In genomic region chr20:62043131-62043914, GRCh38 we compare ENCODE assay signal across 1 cellular context.
TF ChIP-seq lines count a peak whose summit lies in the region.

No MANE protein-coding gene starts in this region.

TF ChIP-seq in HepG2, 621 proteins besides CTCF, POLR2A, EP300 and RAD21 (continued from another document and continues in another):
- TF ChIP-seq ZNF710 (CRISPR knock-in tag; IDR thresholded peaks at IDR 0.05; ENCODE audit: borderline replicate concordance) (no peak), SP5 (CRISPR knock-in tag; IDR thresholded peaks at IDR 0.05; ENCODE audit: borderline replicate concordance, low read depth) (peak; percentile 97), ZNF382 (CRISPR knock-in tag; IDR thresholded peaks at IDR 0.05; ENCODE audit: borderline replicate concordance) (no peak), DRAP1 (CRISPR knock-in tag; IDR thresholded peaks at IDR 0.05) (peak; percentile 27; the same call in 1 of the 2 replicates), CREB3 (CRISPR knock-in tag; IDR thresholded peaks at IDR 0.05) (no peak), ATF5 (CRISPR knock-in tag; IDR thresholded peaks at IDR 0.05; ENCODE audit: low read depth) (no peak), CBX5 (CRISPR knock-in tag; IDR thresholded peaks at IDR 0.05; ENCODE audit: borderline replicate concordance) (no peak; the same call in 1 of the 2 replicates), MAZ (IDR thresholded peaks at IDR 0.05; ENCODE audit: borderline replicate concordance, low read depth, low read length) (no peak), MAZ (CRISPR knock-in tag; IDR thresholded peaks at IDR 0.05; ENCODE audit: low read depth) (no peak), ZNF431 (CRISPR knock-in tag; IDR thresholded peaks at IDR 0.05; ENCODE audit: borderline replicate concordance, low read depth) (no peak), ZNF788 (CRISPR knock-in tag; IDR thresholded peaks at IDR 0.05; ENCODE audit: borderline replicate concordance) (peak; percentile 84; the same call in 1 of the 2 replicates), GABPB1 (CRISPR knock-in tag; IDR thresholded peaks at IDR 0.05) (peak; percentile 37; the same call in 1 of the 2 replicates), AGO1 (IDR thresholded peaks at IDR 0.05; ENCODE audit: low read depth, low read length, poor library complexity, severe bottlenecking) (no peak), ZBTB44 (CRISPR knock-in tag; IDR thresholded peaks at IDR 0.05) (no peak), MIXL1 (CRISPR knock-in tag; IDR thresholded peaks at IDR 0.05) (0 out of 2 replicates have a peak, but pooled peaks have one; percentile 59), CHD2 (IDR thresholded peaks at IDR 0.05; ENCODE audit: low read depth, low read length) (no peak), REL (CRISPR knock-in tag; conservative IDR thresholded peaks at IDR 0.05) (no peak), SAFB2 (CRISPR knock-in tag; IDR thresholded peaks at IDR 0.05; ENCODE audit: borderline replicate concordance, low read depth) (no peak; the same call in 1 of the 2 replicates), MBD4 (IDR thresholded peaks at IDR 0.05; ENCODE audit: borderline replicate concordance, low read length) (no peak), ZNF460 (CRISPR knock-in tag; IDR thresholded peaks at IDR 0.05; ENCODE audit: borderline replicate concordance) (no peak), HMG20A (CRISPR knock-in tag; IDR thresholded peaks at IDR 0.05; ENCODE audit: borderline replicate concordance) (peak; percentile 76), SP1 (IDR thresholded peaks at IDR 0.05) (no peak), SP1 (CRISPR knock-in tag; IDR thresholded peaks at IDR 0.05) (peak; percentile 59; the same call in 1 of the 2 replicates), HOXD1 (CRISPR knock-in tag; IDR thresholded peaks at IDR 0.05) (no peak), SMARCE1 (IDR thresholded peaks at IDR 0.05; ENCODE audit: borderline replicate concordance) (no peak), NFYB (CRISPR knock-in tag; IDR thresholded peaks at IDR 0.05) (no peak), ZFP37 (CRISPR knock-in tag; IDR thresholded peaks at IDR 0.05; ENCODE audit: borderline replicate concordance) (0 out of 2 replicates have a peak, but pooled peaks have one; percentile 31), FOXA3 (CRISPR knock-in tag; IDR thresholded peaks at IDR 0.05) (peak; percentile 66; the same call in 1 of the 2 replicates), GPN1 (CRISPR knock-in tag; IDR thresholded peaks at IDR 0.05; ENCODE audit: borderline replicate concordance) (no peak), ETV5 (CRISPR knock-in tag; IDR thresholded peaks at IDR 0.05; ENCODE audit: borderline replicate concordance) (peak; percentile 41), MXD3 (CRISPR knock-in tag; IDR thresholded peaks at IDR 0.05) (no peak), MLXIP (CRISPR knock-in tag; IDR thresholded peaks at IDR 0.05; ENCODE audit: borderline replicate concordance) (no peak), TCF12 (IDR thresholded peaks at IDR 0.05) (no peak), TCF12 (CRISPR knock-in tag; IDR thresholded peaks at IDR 0.05) (no peak), ZMAT5 (CRISPR knock-in tag; IDR thresholded peaks at IDR 0.05; ENCODE audit: borderline replicate concordance, low read depth) (no peak), ZNF580 (CRISPR knock-in tag; IDR thresholded peaks at IDR 0.05; ENCODE audit: borderline replicate concordance, low read depth) (peak; percentile 66; the same call in 1 of the 2 replicates), ZNF260 (CRISPR knock-in tag; IDR thresholded peaks at IDR 0.05; ENCODE audit: borderline replicate concordance, low read depth) (no peak), PRPF4 (IDR thresholded peaks at IDR 0.05; ENCODE audit: low read depth, low read length, poor library complexity, severe bottlenecking) (no peak)
- TF ChIP-seq, protein P1, sequence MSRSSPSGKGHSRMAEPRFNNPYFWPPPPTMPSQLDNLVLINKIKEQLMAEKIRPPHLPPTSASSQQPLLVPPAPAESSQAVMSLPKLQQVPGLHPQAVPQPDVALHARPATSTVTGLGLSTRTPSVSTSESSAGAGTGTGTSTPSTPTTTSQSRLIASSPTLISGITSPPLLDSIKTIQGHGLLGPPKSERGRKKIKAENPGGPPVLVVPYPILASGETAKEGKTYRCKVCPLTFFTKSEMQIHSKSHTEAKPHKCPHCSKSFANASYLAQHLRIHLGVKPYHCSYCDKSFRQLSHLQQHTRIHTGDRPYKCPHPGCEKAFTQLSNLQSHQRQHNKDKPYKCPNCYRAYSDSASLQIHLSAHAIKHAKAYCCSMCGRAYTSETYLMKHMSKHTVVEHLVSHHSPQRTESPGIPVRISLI (CRISPR knock-in tag; IDR thresholded peaks at IDR 0.05; ENCODE audit: borderline replicate concordance): peak; percentile 38; the same call in 1 of the 2 replicates
- TF ChIP-seq, protein P2, sequence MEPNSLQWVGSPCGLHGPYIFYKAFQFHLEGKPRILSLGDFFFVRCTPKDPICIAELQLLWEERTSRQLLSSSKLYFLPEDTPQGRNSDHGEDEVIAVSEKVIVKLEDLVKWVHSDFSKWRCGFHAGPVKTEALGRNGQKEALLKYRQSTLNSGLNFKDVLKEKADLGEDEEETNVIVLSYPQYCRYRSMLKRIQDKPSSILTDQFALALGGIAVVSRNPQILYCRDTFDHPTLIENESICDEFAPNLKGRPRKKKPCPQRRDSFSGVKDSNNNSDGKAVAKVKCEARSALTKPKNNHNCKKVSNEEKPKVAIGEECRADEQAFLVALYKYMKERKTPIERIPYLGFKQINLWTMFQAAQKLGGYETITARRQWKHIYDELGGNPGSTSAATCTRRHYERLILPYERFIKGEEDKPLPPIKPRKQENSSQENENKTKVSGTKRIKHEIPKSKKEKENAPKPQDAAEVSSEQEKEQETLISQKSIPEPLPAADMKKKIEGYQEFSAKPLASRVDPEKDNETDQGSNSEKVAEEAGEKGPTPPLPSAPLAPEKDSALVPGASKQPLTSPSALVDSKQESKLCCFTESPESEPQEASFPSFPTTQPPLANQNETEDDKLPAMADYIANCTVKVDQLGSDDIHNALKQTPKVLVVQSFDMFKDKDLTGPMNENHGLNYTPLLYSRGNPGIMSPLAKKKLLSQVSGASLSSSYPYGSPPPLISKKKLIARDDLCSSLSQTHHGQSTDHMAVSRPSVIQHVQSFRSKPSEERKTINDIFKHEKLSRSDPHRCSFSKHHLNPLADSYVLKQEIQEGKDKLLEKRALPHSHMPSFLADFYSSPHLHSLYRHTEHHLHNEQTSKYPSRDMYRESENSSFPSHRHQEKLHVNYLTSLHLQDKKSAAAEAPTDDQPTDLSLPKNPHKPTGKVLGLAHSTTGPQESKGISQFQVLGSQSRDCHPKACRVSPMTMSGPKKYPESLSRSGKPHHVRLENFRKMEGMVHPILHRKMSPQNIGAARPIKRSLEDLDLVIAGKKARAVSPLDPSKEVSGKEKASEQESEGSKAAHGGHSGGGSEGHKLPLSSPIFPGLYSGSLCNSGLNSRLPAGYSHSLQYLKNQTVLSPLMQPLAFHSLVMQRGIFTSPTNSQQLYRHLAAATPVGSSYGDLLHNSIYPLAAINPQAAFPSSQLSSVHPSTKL (CRISPR knock-in tag; IDR thresholded peaks at IDR 0.05): peak; percentile 93
- TF ChIP-seq, protein P3, sequence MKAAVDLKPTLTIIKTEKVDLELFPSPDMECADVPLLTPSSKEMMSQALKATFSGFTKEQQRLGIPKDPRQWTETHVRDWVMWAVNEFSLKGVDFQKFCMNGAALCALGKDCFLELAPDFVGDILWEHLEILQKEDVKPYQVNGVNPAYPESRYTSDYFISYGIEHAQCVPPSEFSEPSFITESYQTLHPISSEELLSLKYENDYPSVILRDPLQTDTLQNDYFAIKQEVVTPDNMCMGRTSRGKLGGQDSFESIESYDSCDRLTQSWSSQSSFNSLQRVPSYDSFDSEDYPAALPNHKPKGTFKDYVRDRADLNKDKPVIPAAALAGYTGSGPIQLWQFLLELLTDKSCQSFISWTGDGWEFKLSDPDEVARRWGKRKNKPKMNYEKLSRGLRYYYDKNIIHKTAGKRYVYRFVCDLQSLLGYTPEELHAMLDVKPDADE (CRISPR knock-in tag; IDR thresholded peaks at IDR 0.05): 0 out of 2 replicates have a peak, but pooled peaks have one; percentile 29
- TF ChIP-seq, protein P4, sequence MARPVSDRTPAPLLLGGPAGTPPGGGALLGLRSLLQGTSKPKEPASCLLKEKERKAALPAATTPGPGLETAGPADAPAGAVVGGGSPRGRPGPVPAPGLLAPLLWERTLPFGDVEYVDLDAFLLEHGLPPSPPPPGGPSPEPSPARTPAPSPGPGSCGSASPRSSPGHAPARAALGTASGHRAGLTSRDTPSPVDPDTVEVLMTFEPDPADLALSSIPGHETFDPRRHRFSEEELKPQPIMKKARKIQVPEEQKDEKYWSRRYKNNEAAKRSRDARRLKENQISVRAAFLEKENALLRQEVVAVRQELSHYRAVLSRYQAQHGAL (CRISPR knock-in tag; IDR thresholded peaks at IDR 0.05; ENCODE audit: not compliant biosample characterization): no peak
- TF ChIP-seq, protein P5, sequence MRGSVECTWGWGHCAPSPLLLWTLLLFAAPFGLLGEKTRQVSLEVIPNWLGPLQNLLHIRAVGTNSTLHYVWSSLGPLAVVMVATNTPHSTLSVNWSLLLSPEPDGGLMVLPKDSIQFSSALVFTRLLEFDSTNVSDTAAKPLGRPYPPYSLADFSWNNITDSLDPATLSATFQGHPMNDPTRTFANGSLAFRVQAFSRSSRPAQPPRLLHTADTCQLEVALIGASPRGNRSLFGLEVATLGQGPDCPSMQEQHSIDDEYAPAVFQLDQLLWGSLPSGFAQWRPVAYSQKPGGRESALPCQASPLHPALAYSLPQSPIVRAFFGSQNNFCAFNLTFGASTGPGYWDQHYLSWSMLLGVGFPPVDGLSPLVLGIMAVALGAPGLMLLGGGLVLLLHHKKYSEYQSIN (CRISPR knock-in tag; IDR thresholded peaks at IDR 0.05; ENCODE audit: borderline replicate concordance): no peak
